In the genomic region with DNA sequence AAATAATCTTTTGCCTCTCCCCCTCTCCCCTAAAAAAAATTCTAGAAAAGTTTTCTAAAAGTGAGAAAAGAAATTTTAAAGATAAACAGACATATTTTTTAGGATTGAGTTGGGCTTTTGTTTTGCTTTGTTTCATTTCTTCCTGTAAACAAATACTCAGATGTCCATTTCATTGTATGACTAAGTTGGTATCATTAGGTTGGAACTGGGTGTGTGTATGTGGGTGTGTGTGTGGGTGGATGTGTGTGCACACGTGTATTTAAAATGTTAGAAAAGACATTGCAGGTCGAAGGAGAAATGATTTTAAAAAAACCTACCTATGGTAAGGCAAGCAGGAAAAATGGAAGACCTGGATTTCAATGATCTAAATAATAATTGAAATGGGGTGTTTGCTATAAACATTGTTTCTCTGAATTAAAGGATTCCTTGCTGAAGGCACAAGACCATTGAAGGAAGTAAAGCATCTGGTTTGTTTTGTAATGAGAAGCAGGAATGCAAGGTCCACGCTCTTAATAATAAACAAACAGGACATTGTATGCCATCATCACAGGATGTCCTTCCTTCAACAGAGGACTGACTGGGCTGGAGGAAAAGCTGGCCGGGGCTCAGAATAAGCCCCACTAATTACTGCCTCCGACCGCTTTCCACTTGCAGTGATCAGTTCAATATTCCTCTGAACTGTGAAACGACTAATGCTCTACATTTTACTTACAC, we compare ENCODE assay signal across 1 cellular context.
TF ChIP-seq lines count a peak whose summit lies in the region.

No MANE protein-coding gene starts in this region.

TF ChIP-seq in IMR-90, 13 proteins besides CTCF, POLR2A, EP300 and RAD21:
- TF ChIP-seq BHLHE40 (IDR thresholded peaks at IDR 0.05; ENCODE audit: low read depth, low read length), result peak; percentile 30; the same call in 1 of the 2 replicates
- no peak for TF ChIP-seq ELK1 (IDR thresholded peaks at IDR 0.05; ENCODE audit: borderline replicate concordance, low read depth, low read length)
